1 cellular context compared by ENCODE assay signal in the genomic region with DNA sequence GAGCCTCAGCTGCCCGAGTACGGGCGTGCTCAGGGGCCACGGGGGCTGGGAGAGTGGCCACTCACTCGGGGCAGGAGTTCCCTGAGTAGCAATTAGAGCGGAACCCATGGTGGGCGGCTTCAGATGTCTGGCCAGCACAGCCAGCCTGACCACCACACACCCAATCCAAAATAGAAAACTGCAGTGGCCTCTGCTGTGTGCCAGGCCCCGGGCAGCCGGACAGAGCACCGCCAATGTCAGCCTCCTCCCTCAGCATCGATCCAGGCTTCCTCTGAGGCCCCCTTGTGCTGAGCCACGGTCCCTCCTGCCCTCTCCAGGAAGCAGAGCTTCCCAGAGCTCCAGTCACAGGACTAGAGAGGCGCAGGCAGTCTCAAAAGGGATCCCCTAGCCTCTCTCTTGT.
TF ChIP-seq lines count a peak whose summit lies in the region.

No MANE protein-coding gene starts in this region.

TF ChIP-seq in SK-N-SH treated with all-trans-retinoic acid at 6 μM for 48 hours, 23 proteins besides CTCF, POLR2A, EP300 and RAD21 (continued from another document):
- TF ChIP-seq, protein P1, sequence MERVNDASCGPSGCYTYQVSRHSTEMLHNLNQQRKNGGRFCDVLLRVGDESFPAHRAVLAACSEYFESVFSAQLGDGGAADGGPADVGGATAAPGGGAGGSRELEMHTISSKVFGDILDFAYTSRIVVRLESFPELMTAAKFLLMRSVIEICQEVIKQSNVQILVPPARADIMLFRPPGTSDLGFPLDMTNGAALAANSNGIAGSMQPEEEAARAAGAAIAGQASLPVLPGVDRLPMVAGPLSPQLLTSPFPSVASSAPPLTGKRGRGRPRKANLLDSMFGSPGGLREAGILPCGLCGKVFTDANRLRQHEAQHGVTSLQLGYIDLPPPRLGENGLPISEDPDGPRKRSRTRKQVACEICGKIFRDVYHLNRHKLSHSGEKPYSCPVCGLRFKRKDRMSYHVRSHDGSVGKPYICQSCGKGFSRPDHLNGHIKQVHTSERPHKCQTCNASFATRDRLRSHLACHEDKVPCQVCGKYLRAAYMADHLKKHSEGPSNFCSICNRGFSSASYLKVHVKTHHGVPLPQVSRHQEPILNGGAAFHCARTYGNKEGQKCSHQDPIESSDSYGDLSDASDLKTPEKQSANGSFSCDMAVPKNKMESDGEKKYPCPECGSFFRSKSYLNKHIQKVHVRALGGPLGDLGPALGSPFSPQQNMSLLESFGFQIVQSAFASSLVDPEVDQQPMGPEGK (CRISPR knock-in tag; IDR thresholded peaks at IDR 0.05; ENCODE audit: borderline replicate concordance), result no peak
- TF ChIP-seq ZNF565 (CRISPR knock-in tag; conservative IDR thresholded peaks at IDR 0.05; ENCODE audit: low read depth) (no peak), TOX (CRISPR knock-in tag; IDR thresholded peaks at IDR 0.05; ENCODE audit: borderline replicate concordance) (no peak), GLIS3 (CRISPR knock-in tag; IDR thresholded peaks at IDR 0.05) (no peak), ISL1 (CRISPR knock-in tag; IDR thresholded peaks at IDR 0.05) (no peak), CSDC2 (CRISPR knock-in tag; IDR thresholded peaks at IDR 0.05) (no peak), ZC3H10 (CRISPR knock-in tag; IDR thresholded peaks at IDR 0.05) (no peak)
- TF ChIP-seq, protein P2, sequence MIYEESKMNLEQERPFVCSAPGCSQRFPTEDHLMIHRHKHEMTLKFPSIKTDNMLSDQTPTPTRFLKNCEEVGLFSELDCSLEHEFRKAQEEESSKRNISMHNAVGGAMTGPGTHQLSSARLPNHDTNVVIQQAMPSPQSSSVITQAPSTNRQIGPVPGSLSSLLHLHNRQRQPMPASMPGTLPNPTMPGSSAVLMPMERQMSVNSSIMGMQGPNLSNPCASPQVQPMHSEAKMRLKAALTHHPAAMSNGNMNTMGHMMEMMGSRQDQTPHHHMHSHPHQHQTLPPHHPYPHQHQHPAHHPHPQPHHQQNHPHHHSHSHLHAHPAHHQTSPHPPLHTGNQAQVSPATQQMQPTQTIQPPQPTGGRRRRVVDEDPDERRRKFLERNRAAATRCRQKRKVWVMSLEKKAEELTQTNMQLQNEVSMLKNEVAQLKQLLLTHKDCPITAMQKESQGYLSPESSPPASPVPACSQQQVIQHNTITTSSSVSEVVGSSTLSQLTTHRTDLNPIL (CRISPR knock-in tag; IDR thresholded peaks at IDR 0.05; ENCODE audit: low read depth), result no peak
TF ChIP-seq in SK-N-SH treated with all-trans-retinoic acid at 6 μM for 48 hours: peak in this region for 0.
